In the genomic region with DNA sequence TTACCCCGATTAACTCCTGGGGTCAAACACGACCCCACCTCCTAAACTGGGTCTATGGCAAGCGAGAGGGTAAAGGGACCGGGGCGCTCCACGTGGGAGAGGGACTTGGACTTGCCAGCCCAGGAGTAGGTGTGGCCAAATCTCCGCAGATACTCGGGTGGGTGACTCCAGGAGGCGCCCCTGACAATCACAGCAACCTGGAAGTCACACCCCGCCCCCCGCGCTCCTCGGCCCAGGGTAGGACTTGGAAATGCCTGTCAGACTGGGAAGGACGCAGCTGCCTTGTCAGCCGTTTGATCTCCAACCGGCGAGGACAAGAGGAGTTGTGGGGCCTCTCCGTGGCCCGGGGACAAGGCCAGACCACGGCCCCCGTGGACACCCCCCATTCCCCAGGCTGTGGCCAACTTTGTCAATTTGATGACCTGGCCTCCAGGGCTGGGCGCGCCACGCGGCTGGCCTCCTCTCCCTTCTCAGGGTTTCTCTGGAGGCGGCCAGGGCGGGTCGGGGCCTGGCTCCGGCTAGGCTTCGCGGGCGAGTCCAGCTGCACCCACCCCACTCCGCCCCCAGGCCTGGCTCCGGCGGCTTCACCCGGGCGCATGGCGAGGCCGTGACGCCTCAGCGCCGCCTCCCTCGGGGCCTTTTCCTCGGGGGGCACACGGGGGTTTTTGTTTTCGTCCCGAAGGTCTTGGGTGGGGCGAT, we compare ENCODE assay signal across 8 cellular contexts. TPM values are rescaled to one million over a fixed set of nuclear protein-coding genes. Genes with fewer than 3 reads are reported as not detected.
DNase-seq lines count a peak whose midpoint lies in the region; ATAC-seq and TF ChIP-seq lines count a peak whose summit lies in the region.

No MANE protein-coding gene starts in this region.

- TF ChIP-seq CTCF in HEK293 (tag by site-specific recombination; IDR thresholded peaks at IDR 0.05) (no peak), RWPE1 (conservative IDR thresholded peaks at IDR 0.05; ENCODE audit: low read depth) (no peak), prostate gland (IDR thresholded peaks at IDR 0.05) (no peak), right atrium auricular region (IDR thresholded peaks at IDR 0.05) (no peak)

- H3K4me1 ChIP-seq in HEK293 (ENCODE audit: control insufficient read depth, insufficient read depth, low read length) (no peaks in the 10 kb centered on the region; the same call in 1 of the 2 replicates), prostate gland (replicated peaks) (peaks cover 13% of the 10 kb centered on the region), right atrium auricular region (peaks cover 0 to 49% of the 10 kb centered on the region in 2 donors)

- no peak overlapping the region for H3K4me3 ChIP-seq in HEK293 (ENCODE audit: low read depth, low read length)
- H3K4me3 ChIP-seq in prostate gland = peak overlapping the region in 1 of 2 donors; percentile 14
- H3K4me3 ChIP-seq in right atrium auricular region = peak overlapping the region in 1 of 2 donors; percentile 37

- 3% methylated on average over 37 of the region's 48 CpGs for WGBS in prostate gland

- intact Hi-C loops in prostate gland (cut with DNase I) = no loop called here

- DNase-seq in RWPE1 (ENCODE audit: low spot score) (peak; percentile 38), ecto neural progenitor cell (ENCODE audit: low spot score) (peak; percentile 79), prostate gland (ENCODE audit: low spot score) (no peak), HuH-7 (ENCODE audit: low spot score) (no peak), right atrium auricular region (ENCODE audit: low spot score) (no peak), NCI-H2081 (lab: John Stamatoyannopoulos, UW) (no peak)

- H3K27me3 ChIP-seq in prostate gland (replicated peaks; ENCODE audit: insufficient read depth) (peaks cover 22% of the 10 kb centered on the region), right atrium auricular region (peaks cover 28 to 35% of the 10 kb centered on the region in 2 donors)

- POLR2A ChIA-PET in HEK293 (lab: Yijun Ruan, JAX) (no interaction called here), RWPE1 (lab: Yijun Ruan, JAX; ENCODE audit: low non-redundant PET) (no interaction called here)

- CTCF ChIA-PET in HEK293 (lab: Yijun Ruan, JAX) = no interaction called here
- CTCF ChIA-PET in RWPE1 (lab: Yijun Ruan, JAX) = interaction anchor here (0.5 to 1.0 kb wide), 5 partner anchors 53 to 1689 kb away, joined by 3 to 5 read pairs (median 4); no protein-coding TSS in a partner anchor

- H3K9me3 ChIP-seq in HEK293 (ENCODE audit: control insufficient read depth, insufficient read depth, low read depth, low read length) (no peaks in the 10 kb centered on the region), prostate gland (no peaks in the 10 kb centered on the region), right atrium auricular region (no peaks in the 10 kb centered on the region)

- no peak for TF ChIP-seq POLR2A in prostate gland (IDR thresholded peaks at IDR 0.05)

- H3K27ac ChIP-seq in HEK293 (ENCODE audit: extremely low read depth, low read depth, low read length) = peak overlapping the region; percentile 31; the same call in 1 of the 2 replicates
- peak overlapping the region; percentile 95 for H3K27ac ChIP-seq in RWPE1
- H3K27ac ChIP-seq in prostate gland = peak overlapping the region; percentile 19 to 71
- H3K27ac ChIP-seq in right atrium auricular region = no peak overlapping the region

- H3K36me3 ChIP-seq in HEK293 (ENCODE audit: control insufficient read depth in 2 of 2, insufficient read depth in 1 of 2, low read length in 2 of 2) = no peaks in the 10 kb centered on the region
- H3K36me3 ChIP-seq in prostate gland = no peaks in the 10 kb centered on the region
- no peaks in the 10 kb centered on the region for H3K36me3 ChIP-seq in right atrium auricular region

- no peak for ATAC-seq in HG03025 (IDR thresholded peaks at IDR 0.05; ENCODE audit: low FRiP score, unreplicated experiment)

TF ChIP-seq in HEK293, 187 proteins besides CTCF, POLR2A, EP300 and RAD21 (continues in another document):
- TF ChIP-seq, protein P1, sequence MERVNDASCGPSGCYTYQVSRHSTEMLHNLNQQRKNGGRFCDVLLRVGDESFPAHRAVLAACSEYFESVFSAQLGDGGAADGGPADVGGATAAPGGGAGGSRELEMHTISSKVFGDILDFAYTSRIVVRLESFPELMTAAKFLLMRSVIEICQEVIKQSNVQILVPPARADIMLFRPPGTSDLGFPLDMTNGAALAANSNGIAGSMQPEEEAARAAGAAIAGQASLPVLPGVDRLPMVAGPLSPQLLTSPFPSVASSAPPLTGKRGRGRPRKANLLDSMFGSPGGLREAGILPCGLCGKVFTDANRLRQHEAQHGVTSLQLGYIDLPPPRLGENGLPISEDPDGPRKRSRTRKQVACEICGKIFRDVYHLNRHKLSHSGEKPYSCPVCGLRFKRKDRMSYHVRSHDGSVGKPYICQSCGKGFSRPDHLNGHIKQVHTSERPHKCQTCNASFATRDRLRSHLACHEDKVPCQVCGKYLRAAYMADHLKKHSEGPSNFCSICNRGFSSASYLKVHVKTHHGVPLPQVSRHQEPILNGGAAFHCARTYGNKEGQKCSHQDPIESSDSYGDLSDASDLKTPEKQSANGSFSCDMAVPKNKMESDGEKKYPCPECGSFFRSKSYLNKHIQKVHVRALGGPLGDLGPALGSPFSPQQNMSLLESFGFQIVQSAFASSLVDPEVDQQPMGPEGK (tag by site-specific recombination; IDR thresholded peaks at IDR 0.05) = 0 out of 2 replicates have a peak, but pooled peaks have one; percentile 51
- no peak for TF ChIP-seq ZNF610 (tag by site-specific recombination; IDR thresholded peaks at IDR 0.05; ENCODE audit: borderline replicate concordance)
- TF ChIP-seq ZNF433 (tag by site-specific recombination; IDR thresholded peaks at IDR 0.05; ENCODE audit: low read depth) = no peak
- no peak for TF ChIP-seq YY2 (tag by site-specific recombination; IDR thresholded peaks at IDR 0.05)
- no peak for TF ChIP-seq ZNF350 (tag by site-specific recombination; IDR thresholded peaks at IDR 0.05)
- no peak for TF ChIP-seq ZNF248 (tag by site-specific recombination; IDR thresholded peaks at IDR 0.05)
- TF ChIP-seq KLF9 (tag by site-specific recombination; IDR thresholded peaks at IDR 0.05; ENCODE audit: low read depth) = peak; percentile 22; the same call in 1 of the 2 replicates
- no peak for TF ChIP-seq ZNF157 (tag by site-specific recombination; IDR thresholded peaks at IDR 0.05)
- peak; percentile 22; the same call in 1 of the 2 replicates for TF ChIP-seq GLIS1 (tag by site-specific recombination; IDR thresholded peaks at IDR 0.05)
- TF ChIP-seq ZFHX2 (tag by site-specific recombination; conservative IDR thresholded peaks at IDR 0.05) = peak; percentile 71
- no peak for TF ChIP-seq ZNF514 (tag by site-specific recombination; IDR thresholded peaks at IDR 0.05)
- TF ChIP-seq ZNF792 (tag by site-specific recombination; IDR thresholded peaks at IDR 0.05) = no peak
- TF ChIP-seq, protein P2, sequence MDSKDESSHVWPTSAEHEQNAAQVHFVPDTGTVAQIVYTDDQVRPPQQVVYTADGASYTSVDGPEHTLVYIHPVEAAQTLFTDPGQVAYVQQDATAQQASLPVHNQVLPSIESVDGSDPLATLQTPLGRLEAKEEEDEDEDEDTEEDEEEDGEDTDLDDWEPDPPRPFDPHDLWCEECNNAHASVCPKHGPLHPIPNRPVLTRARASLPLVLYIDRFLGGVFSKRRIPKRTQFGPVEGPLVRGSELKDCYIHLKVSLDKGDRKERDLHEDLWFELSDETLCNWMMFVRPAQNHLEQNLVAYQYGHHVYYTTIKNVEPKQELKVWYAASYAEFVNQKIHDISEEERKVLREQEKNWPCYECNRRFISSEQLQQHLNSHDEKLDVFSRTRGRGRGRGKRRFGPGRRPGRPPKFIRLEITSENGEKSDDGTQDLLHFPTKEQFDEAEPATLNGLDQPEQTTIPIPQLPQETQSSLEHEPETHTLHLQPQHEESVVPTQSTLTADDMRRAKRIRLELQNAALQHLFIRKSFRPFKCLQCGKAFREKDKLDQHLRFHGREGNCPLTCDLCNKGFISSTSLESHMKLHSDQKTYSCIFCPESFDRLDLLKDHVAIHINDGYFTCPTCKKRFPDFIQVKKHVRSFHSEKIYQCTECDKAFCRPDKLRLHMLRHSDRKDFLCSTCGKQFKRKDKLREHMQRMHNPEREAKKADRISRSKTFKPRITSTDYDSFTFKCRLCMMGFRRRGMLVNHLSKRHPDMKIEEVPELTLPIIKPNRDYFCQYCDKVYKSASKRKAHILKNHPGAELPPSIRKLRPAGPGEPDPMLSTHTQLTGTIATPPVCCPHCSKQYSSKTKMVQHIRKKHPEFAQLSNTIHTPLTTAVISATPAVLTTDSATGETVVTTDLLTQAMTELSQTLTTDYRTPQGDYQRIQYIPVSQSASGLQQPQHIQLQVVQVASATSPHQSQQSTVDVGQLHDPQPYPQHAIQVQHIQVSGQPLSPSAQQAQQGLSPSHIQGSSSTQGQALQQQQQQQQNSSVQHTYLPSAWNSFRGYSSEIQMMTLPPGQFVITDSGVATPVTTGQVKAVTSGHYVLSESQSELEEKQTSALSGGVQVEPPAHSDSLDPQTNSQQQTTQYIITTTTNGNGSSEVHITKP (tag by site-specific recombination; IDR thresholded peaks at IDR 0.05) = peak; percentile 99
- TF ChIP-seq GLIS2 (tag by site-specific recombination; IDR thresholded peaks at IDR 0.05) = peak; percentile 50
- no peak for TF ChIP-seq ZNF175 (tag by site-specific recombination; IDR thresholded peaks at IDR 0.05)
- TF ChIP-seq ZBTB20 (tag by site-specific recombination; IDR thresholded peaks at IDR 0.05) = peak; percentile 20; the same call in 1 of the 2 replicates
- no peak for TF ChIP-seq ZNF660 (tag by site-specific recombination; IDR thresholded peaks at IDR 0.05)
- TF ChIP-seq, protein P3, sequence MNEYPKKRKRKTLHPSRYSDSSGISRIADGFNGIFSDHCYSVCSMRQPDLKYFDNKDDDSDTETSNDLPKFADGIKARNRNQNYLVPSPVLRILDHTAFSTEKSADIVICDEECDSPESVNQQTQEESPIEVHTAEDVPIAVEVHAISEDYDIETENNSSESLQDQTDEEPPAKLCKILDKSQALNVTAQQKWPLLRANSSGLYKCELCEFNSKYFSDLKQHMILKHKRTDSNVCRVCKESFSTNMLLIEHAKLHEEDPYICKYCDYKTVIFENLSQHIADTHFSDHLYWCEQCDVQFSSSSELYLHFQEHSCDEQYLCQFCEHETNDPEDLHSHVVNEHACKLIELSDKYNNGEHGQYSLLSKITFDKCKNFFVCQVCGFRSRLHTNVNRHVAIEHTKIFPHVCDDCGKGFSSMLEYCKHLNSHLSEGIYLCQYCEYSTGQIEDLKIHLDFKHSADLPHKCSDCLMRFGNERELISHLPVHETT (tag by site-specific recombination; IDR thresholded peaks at IDR 0.05) = no peak

RNA-seq across cellular contexts. Expression of a gene that starts 1.2 kb away (rescaled TPM):
- total RNA-seq in prostate gland = 1 to 10 TPM; 2.8 to 5.4 TPM
- under 1 TPM; 0.19 to 0.43 TPM for total RNA-seq in right atrium auricular region

Comparison
In these comparisons a context has a peak if more than half of its experiments do, and no peak if none do; other contexts are left out.
1. H3K27ac ChIP-seq: peak in HEK293 (single experiment), RWPE1 (single experiment) and prostate gland (2 of 2); none in right atrium auricular region (0 of 2).
2. DNase-seq: peak in RWPE1 (single experiment) and ecto neural progenitor cell (single experiment); none in prostate gland (single experiment), HuH-7 (single experiment), right atrium auricular region (single experiment) and NCI-H2081 (0 of 2).